ENCODE assay signal across 8 cellular contexts in the genomic region with DNA sequence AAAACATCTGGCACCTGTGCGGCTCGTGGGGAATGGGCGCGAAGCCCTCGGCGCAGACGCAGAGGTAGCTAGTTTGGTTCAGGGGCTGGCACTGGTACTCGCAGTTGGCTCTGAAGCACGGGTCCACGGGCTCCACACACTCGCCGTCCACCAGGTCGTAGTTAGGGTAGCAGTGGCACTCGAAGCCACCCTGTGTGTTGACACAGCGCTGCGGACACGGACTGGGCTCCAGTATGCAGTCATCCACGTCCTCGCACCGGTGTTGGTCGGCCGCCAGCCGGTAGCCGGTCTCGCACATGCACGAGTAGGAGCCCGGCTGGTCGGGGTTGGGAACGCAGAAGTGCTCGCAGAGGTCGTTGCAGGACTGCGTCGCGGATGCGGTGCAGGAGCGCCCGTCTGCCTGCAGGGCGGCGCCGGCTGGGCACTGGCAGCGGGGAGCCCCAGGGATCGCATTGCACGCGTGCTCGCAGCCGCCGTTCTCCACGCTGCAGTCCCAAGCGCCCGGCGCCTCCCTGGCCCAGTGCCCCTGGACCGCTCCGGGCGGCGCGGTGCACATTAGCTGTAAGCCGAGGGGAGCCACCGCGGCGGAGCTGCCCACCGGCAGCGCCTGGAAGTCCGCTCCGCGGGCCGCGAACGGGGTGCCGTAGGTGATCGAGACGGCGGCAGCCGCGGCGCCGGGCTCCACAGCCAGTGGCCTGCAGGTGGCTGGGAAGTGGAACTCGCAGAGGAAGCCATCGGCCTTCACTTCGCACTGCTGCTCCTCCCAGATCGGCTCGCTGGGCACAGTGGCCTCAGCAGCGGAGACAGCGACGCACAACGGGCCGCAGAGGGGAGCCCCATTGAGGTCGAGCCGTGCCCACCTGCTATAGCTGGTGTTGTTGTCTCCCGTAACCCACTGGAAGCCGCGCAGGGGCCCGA. TPM values are rescaled to one million over a fixed set of nuclear protein-coding genes. Genes with fewer than 3 reads are reported as not detected.
DNase-seq lines count a peak whose midpoint lies in the region; ATAC-seq, FAIRE-seq and TF ChIP-seq lines count a peak whose summit lies in the region.

No MANE protein-coding gene starts in this region.

- no peak overlapping the region for H2AFZ ChIP-seq in GM12878 (ENCODE audit: control insufficient read depth, low read depth, low read length)

- H3K4me3 ChIP-seq in GM12878, result no peak overlapping the region
- peak overlapping the region; percentile 76; the same call in 1 of the 2 replicates for H3K4me3 ChIP-seq in iPS-20b (ENCODE audit: low read length)
- H3K4me3 ChIP-seq in small intestine (ENCODE audit: low read depth in 1 of 2, low read length in 2 of 2), result peak overlapping the region; percentile 4 to 39

- DNase-seq in GF-D8 (lab: John Stamatoyannopoulos, UW), result peak; percentile 27
- DNase-seq in NCI-H146 (lab: John Stamatoyannopoulos, UW), result peak; percentile 61
- DNase-seq in GM12878 (ENCODE audit: low read depth, low spot score), result no peak
- DNase-seq in small intestine, result peak; percentile 24
- DNase-seq in HuH-7 (ENCODE audit: low spot score), result no peak
- DNase-seq in cerebellum (ENCODE audit: low spot score), result no peak

- TF ChIP-seq CTCF in GM12878 (IDR thresholded peaks at IDR 0.05 in 2 of 3, conservative IDR thresholded peaks at IDR 0.05 in 1 of 3; ENCODE audit: control insufficient read depth in 2 of 3, extremely low read depth in 1 of 3, insufficient read depth in 1 of 3, low read depth in 3 of 3, low read length in 3 of 3), result peak in 2 of 3 experiments; percentile 19 to 24; a peak in 3 of 6 replicates

- H3K27ac ChIP-seq in GM12878 (ENCODE audit: control insufficient read depth, insufficient read depth) (no peak overlapping the region), iPS-20b (ENCODE audit: low read length) (no peak overlapping the region), small intestine (ENCODE audit: low read depth in 1 of 2, low read length in 1 of 2) (peak overlapping the region; percentile 25 to 88)

- H4K20me1 ChIP-seq in GM12878 (ENCODE audit: control insufficient read depth, insufficient read depth), result no peaks in the 10 kb centered on the region

- intact Hi-C loops in GM12878 (cut with micrococcal nuclease; ENCODE audit: unreplicated experiment), result no loop called here

- no TSS peak for BruUV-seq in GM12878 (replicated peaks; lab: Mats Ljungman, UMichigan)

- SMC1A ChIA-PET in GM12878 (lab: Charles Lee; ENCODE audit: uncharacterized antibody, unreplicated experiment), result no interaction called here

- H3K9me3 ChIP-seq in GM12878 (replicated peaks; ENCODE audit: control insufficient read depth, insufficient read depth, low read length), result no peaks in the 10 kb centered on the region; the same call in 2 of the 3 replicates
- H3K9me3 ChIP-seq in iPS-20b (ENCODE audit: insufficient read depth, low read depth, low read length), result no peaks in the 10 kb centered on the region
- H3K9me3 ChIP-seq in small intestine (ENCODE audit: control insufficient read depth, low read depth), result no peaks in the 10 kb centered on the region

- H3K4me1 ChIP-seq in GM12878 (ENCODE audit: control insufficient read depth, insufficient read depth, low read length), result no peaks in the 10 kb centered on the region
- H3K4me1 ChIP-seq in iPS-20b (ENCODE audit: insufficient read depth, low read length), result peaks cover 4% of the 10 kb centered on the region; the same call in 1 of the 2 replicates
- peaks cover 0 to 2% of the 10 kb centered on the region in 2 donors for H3K4me1 ChIP-seq in small intestine (ENCODE audit: control insufficient read depth in 2 of 2, insufficient read depth in 1 of 2, low read depth in 1 of 2, low read length in 1 of 2)

- FAIRE-seq in GM12878 (lab: Jason Lieb, UNC), result no peak
- no peak for FAIRE-seq in small intestine (lab: Jason Lieb, UNC)

- CTCF ChIA-PET in GM12878 (lab: Yijun Ruan, JAX), result interaction anchor here (1.5 kb wide), 1 partner anchor 187 kb away, joined by 4 read pairs; no protein-coding TSS in a partner anchor

- in situ Hi-C loops in GM12878 (cut with MboI), result no loop called here

- TF ChIP-seq POLR2A in GM12878 (IDR thresholded peaks at IDR 0.05; ENCODE audit: low read depth, low read length), result no peak

- H3K27me3 ChIP-seq in GM12878 (replicated peaks in 1 of 2; ENCODE audit: control insufficient read depth in 2 of 2, insufficient read depth in 2 of 2, low read length in 1 of 2) (peaks cover 8 to 11% of the 10 kb centered on the region in 2 experiments), iPS-20b (ENCODE audit: insufficient read depth, low read length) (peaks cover 100% of the 10 kb centered on the region), small intestine (ENCODE audit: control insufficient read depth in 2 of 2, insufficient read depth in 2 of 2, low read length in 2 of 2) (peaks cover 14 to 30% of the 10 kb centered on the region in 2 donors)

- 25% methylated on average over 77 of the region's 92 CpGs for WGBS in GM12878 (ENCODE audit: insufficient coverage, insufficient replicate concordance, low lambda C conversion rate, missing lambda C conversion rate)
- WGBS in small intestine, 3 donors, result 4 to 6% (median 6%) methylated on average over 83 to 92 of the region's 92 CpGs

- RAD21 ChIA-PET in GM12878 (lab: Charles Lee; ENCODE audit: unreplicated experiment), result interaction anchor here (3.4 to 3.5 kb wide), 2 partner anchors 152 to 186 kb away, joined by 20 to 25 read pairs; no protein-coding TSS in a partner anchor

- H3K9ac ChIP-seq in GM12878 (ENCODE audit: control insufficient read depth, insufficient read depth, low read length) (no peak overlapping the region), iPS-20b (ENCODE audit: low read depth, low read length) (no peak overlapping the region)

- no peak for TF ChIP-seq EP300 in GM12878 (IDR thresholded peaks at IDR 0.05; ENCODE audit: borderline replicate concordance in 1 of 2, control insufficient read depth in 1 of 2, low read depth in 2 of 2, low read length in 2 of 2)

- H3K36me3 ChIP-seq in GM12878 (ENCODE audit: control insufficient read depth in 2 of 2, insufficient read depth in 2 of 2, low read length in 1 of 2), result no peaks in the 10 kb centered on the region; a peak in 1 of 4 replicates
- no peaks in the 10 kb centered on the region for H3K36me3 ChIP-seq in iPS-20b (ENCODE audit: insufficient read depth, low read depth, low read length)
- H3K36me3 ChIP-seq in small intestine (ENCODE audit: control insufficient read depth in 2 of 2, insufficient read depth in 2 of 2, low read length in 2 of 2), result no peaks in the 10 kb centered on the region

- POLR2A ChIA-PET in GM12878 (lab: Charles Lee), result no interaction called here

- ATAC-seq in GM12878, result peak; percentile 57
- no peak for ATAC-seq in HG03571 (IDR thresholded peaks at IDR 0.05; ENCODE audit: unreplicated experiment)

- H3K4me2 ChIP-seq in GM12878 (ENCODE audit: control insufficient read depth, insufficient read depth), result no peak overlapping the region

- TF ChIP-seq RAD21 in GM12878 (IDR thresholded peaks at IDR 0.05; ENCODE audit: insufficient read depth, low read depth, low read length), result no peak

- no peaks in the 10 kb centered on the region for H3K79me2 ChIP-seq in GM12878 (ENCODE audit: control insufficient read depth, insufficient read depth, low read length)

RNA-seq across cellular contexts. Expression of a gene that starts 0.9 kb away (rescaled TPM):
- total RNA-seq in GM12878 (2013; cell fraction: nucleolus; rRNA removed), result not detected in 2 replicates
- total RNA-seq in GM12878 (2014; rRNA removed) (not detected in 2 replicates), GM12878 (2014; rRNA removed; fragmentation: Illumina TruSeq; extraction: Trizol) (not detected in 2 replicates), GM12878 (2021) (0.05 TPM in 1 of 2 replicates, not detected in the other), cerebellum (2.7 TPM)
- polyA plus RNA-seq in GM12878 (2011; ENCODE audit: low read depth), result not detected
- polyA plus RNA-seq in GM12878 (2011; rRNA removed) (not detected in 2 replicates), GM12878 (2014; fragmentation: Illumina TruSeq; extraction: Trizol) (not detected in 2 replicates), GM12878 (2014; fragmentation: Nextera tagmentation; extraction: Ambion mirVana) (not detected), GM12878 (2014; rRNA removed) (not detected in 2 replicates), GM12878 (2016; fragmentation: Nextera tagmentation; extraction: Ambion mirVana) (not detected), small intestine (10 to 100 TPM in 1 of 3 donors, 1 to 10 TPM in 2; 1.8 to 29.6 (median 2.2) TPM)
- polyA plus RNA-seq in GM12878 (2011; cell fraction: cytosol; rRNA removed), result not detected in 2 replicates
- 0.03 TPM in 1 of 2 replicates, not detected in the other for polyA plus RNA-seq in GM12878 (2011; cell fraction: nucleus; rRNA removed)
- polyA plus RNA-seq in GM12878 (2012), result not detected in 2 replicates
- polyA minus RNA-seq in GM12878 (2011; rRNA and poly(A)+ RNA removed), result not detected in 2 replicates
- not detected in 2 replicates for polyA minus RNA-seq in GM12878 (2011; cell fraction: cytosol; rRNA and poly(A)+ RNA removed)
- not detected in 2 replicates for polyA minus RNA-seq in GM12878 (2011; cell fraction: nucleus; rRNA and poly(A)+ RNA removed)

RNA-seq across cellular contexts. Expression of a gene that starts 13.4 kb away (rescaled TPM):
- total RNA-seq in GM12878 (2013; cell fraction: nucleolus; rRNA removed), result not detected in 2 replicates
- total RNA-seq in GM12878 (2014; rRNA removed) (not detected in 2 replicates), GM12878 (2014; rRNA removed; fragmentation: Illumina TruSeq; extraction: Trizol) (not detected in 2 replicates), GM12878 (2021) (not detected in 2 replicates), cerebellum (0.54 TPM)
- polyA plus RNA-seq in GM12878 (2011; ENCODE audit: low read depth), result not detected
- polyA plus RNA-seq in GM12878 (2011; rRNA removed) (not detected in 2 replicates), GM12878 (2014; fragmentation: Illumina TruSeq; extraction: Trizol) (not detected in 2 replicates), GM12878 (2014; fragmentation: Nextera tagmentation; extraction: Ambion mirVana) (not detected), GM12878 (2014; rRNA removed) (not detected in 2 replicates), GM12878 (2016; fragmentation: Nextera tagmentation; extraction: Ambion mirVana) (not detected), small intestine (under 1 TPM in 1 of 3 donors, not detected in 2; 0.16 TPM)
- not detected in 2 replicates for polyA plus RNA-seq in GM12878 (2011; cell fraction: cytosol; rRNA removed)
- not detected in 2 replicates for polyA plus RNA-seq in GM12878 (2011; cell fraction: nucleus; rRNA removed)
- polyA plus RNA-seq in GM12878 (2012), result not detected in 2 replicates
- not detected in 2 replicates for polyA minus RNA-seq in GM12878 (2011; rRNA and poly(A)+ RNA removed)
- not detected in 2 replicates for polyA minus RNA-seq in GM12878 (2011; cell fraction: cytosol; rRNA and poly(A)+ RNA removed)
- polyA minus RNA-seq in GM12878 (2011; cell fraction: nucleus; rRNA and poly(A)+ RNA removed), result not detected in 2 replicates

RNA-seq across cellular contexts. Expression of a gene that starts 37.6 kb away (rescaled TPM):
- total RNA-seq in GM12878 (2013; cell fraction: nucleolus; rRNA removed), result 1.5 and 1.8 TPM in 2 replicates
- total RNA-seq in GM12878 (2014; rRNA removed) (2.3 and 2.7 TPM in 2 replicates), GM12878 (2014; rRNA removed; fragmentation: Illumina TruSeq; extraction: Trizol) (1.3 TPM in 2 replicates), GM12878 (2021) (2.5 and 2.6 TPM in 2 replicates), cerebellum (15.9 TPM)
- 0.26 TPM for polyA plus RNA-seq in GM12878 (2011; ENCODE audit: low read depth)
- polyA plus RNA-seq in GM12878 (2011; rRNA removed) (0.20 and 0.22 TPM in 2 replicates), GM12878 (2014; fragmentation: Illumina TruSeq; extraction: Trizol) (1.6 TPM in 2 replicates), GM12878 (2014; fragmentation: Nextera tagmentation; extraction: Ambion mirVana) (under 1 TPM; 0.35 to 0.55 TPM), GM12878 (2014; rRNA removed) (1.3 and 1.5 TPM in 2 replicates), GM12878 (2016; fragmentation: Nextera tagmentation; extraction: Ambion mirVana) (under 1 TPM; 0.27 to 0.30 TPM), small intestine (10 to 100 TPM in 1 of 3 donors, 1 to 10 TPM in 1, under 1 TPM in 1; 0.67 to 36.7 (median 1.6) TPM)
- 0.15 and 0.17 TPM in 2 replicates for polyA plus RNA-seq in GM12878 (2011; cell fraction: cytosol; rRNA removed)
- polyA plus RNA-seq in GM12878 (2011; cell fraction: nucleus; rRNA removed), result 0.18 and 0.30 TPM in 2 replicates
- polyA plus RNA-seq in GM12878 (2012), result 0.24 and 0.28 TPM in 2 replicates
- 0.26 and 0.29 TPM in 2 replicates for polyA minus RNA-seq in GM12878 (2011; rRNA and poly(A)+ RNA removed)
- 0.10 TPM in 1 of 2 replicates, not detected in the other for polyA minus RNA-seq in GM12878 (2011; cell fraction: cytosol; rRNA and poly(A)+ RNA removed)
- polyA minus RNA-seq in GM12878 (2011; cell fraction: nucleus; rRNA and poly(A)+ RNA removed), result 0.12 and 0.29 TPM in 2 replicates

Comparison
In these comparisons a context has a peak if more than half of its experiments do, and no peak if none do; other contexts are left out.
1. DNase-seq: peak in GF-D8 (single experiment), NCI-H146 (single experiment) and small intestine (single experiment); none in GM12878 (single experiment), HuH-7 (single experiment) and cerebellum (single experiment).
2. H3K27ac ChIP-seq: peak in small intestine (2 of 2); none in GM12878 (single experiment) and iPS-20b (single experiment).